In genomic region chr17:58006924-58007780, GRCh38 we compare ENCODE assay signal across 1 cellular context.
TF ChIP-seq lines count a peak whose summit lies in the region.

Gene SRSF1, minus strand, starts transcription at chr17:58007246. Its CDS starts 109 bp downstream, at chr17:58007137.

TF ChIP-seq in HepG2, 621 proteins besides CTCF, POLR2A, EP300 and RAD21 (continued from another document and continues in another):
- TF ChIP-seq, protein P1, sequence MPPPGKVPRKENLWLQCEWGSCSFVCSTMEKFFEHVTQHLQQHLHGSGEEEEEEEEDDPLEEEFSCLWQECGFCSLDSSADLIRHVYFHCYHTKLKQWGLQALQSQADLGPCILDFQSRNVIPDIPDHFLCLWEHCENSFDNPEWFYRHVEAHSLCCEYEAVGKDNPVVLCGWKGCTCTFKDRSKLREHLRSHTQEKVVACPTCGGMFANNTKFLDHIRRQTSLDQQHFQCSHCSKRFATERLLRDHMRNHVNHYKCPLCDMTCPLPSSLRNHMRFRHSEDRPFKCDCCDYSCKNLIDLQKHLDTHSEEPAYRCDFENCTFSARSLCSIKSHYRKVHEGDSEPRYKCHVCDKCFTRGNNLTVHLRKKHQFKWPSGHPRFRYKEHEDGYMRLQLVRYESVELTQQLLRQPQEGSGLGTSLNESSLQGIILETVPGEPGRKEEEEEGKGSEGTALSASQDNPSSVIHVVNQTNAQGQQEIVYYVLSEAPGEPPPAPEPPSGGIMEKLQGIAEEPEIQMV (CRISPR knock-in tag; IDR thresholded peaks at IDR 0.05; ENCODE audit: low read depth), result peak; percentile 91
- TF ChIP-seq, protein P2, sequence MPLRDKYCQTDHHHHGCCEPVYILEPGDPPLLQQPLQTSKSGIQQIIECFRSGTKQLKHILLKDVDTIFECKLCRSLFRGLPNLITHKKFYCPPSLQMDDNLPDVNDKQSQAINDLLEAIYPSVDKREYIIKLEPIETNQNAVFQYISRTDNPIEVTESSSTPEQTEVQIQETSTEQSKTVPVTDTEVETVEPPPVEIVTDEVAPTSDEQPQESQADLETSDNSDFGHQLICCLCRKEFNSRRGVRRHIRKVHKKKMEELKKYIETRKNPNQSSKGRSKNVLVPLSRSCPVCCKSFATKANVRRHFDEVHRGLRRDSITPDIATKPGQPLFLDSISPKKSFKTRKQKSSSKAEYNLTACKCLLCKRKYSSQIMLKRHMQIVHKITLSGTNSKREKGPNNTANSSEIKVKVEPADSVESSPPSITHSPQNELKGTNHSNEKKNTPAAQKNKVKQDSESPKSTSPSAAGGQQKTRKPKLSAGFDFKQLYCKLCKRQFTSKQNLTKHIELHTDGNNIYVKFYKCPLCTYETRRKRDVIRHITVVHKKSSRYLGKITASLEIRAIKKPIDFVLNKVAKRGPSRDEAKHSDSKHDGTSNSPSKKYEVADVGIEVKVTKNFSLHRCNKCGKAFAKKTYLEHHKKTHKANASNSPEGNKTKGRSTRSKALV (CRISPR knock-in tag; IDR thresholded peaks at IDR 0.05), result peak; percentile 75
- peak; percentile 98 for TF ChIP-seq REL (CRISPR knock-in tag; conservative IDR thresholded peaks at IDR 0.05)
- TF ChIP-seq USF2 (IDR thresholded peaks at IDR 0.05; ENCODE audit: low read depth, low read length), result no peak
- peak; percentile 56; the same call in 1 of the 2 replicates for TF ChIP-seq USF2 (CRISPR knock-in tag; IDR thresholded peaks at IDR 0.05; ENCODE audit: borderline replicate concordance)
- TF ChIP-seq, protein P3, sequence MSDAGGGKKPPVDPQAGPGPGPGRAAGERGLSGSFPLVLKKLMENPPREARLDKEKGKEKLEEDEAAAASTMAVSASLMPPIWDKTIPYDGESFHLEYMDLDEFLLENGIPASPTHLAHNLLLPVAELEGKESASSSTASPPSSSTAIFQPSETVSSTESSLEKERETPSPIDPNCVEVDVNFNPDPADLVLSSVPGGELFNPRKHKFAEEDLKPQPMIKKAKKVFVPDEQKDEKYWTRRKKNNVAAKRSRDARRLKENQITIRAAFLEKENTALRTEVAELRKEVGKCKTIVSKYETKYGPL (CRISPR knock-in tag; IDR thresholded peaks at IDR 0.05), result no peak; the same call in 1 of the 2 replicates
- TF ChIP-seq, protein P4, sequence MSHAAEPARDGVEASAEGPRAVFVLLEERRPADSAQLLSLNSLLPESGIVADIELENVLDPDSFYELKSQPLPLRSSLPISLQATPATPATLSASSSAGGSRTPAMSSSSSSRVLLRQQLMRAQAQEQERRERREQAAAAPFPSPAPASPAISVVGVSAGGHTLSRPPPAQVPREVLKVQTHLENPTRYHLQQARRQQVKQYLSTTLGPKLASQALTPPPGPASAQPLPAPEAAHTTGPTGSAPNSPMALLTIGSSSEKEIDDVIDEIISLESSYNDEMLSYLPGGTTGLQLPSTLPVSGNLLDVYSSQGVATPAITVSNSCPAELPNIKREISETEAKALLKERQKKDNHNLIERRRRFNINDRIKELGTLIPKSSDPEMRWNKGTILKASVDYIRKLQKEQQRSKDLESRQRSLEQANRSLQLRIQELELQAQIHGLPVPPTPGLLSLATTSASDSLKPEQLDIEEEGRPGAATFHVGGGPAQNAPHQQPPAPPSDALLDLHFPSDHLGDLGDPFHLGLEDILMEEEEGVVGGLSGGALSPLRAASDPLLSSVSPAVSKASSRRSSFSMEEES (CRISPR knock-in tag; IDR thresholded peaks at IDR 0.05), result peak; percentile 71
- TF ChIP-seq ZNF460 (CRISPR knock-in tag; IDR thresholded peaks at IDR 0.05; ENCODE audit: borderline replicate concordance), result peak; percentile 59; the same call in 1 of the 2 replicates
- peak; percentile 14; the same call in 1 of the 2 replicates for TF ChIP-seq RARA (CRISPR knock-in tag; IDR thresholded peaks at IDR 0.05)
- peak; percentile 52; the same call in 1 of the 2 replicates for TF ChIP-seq HHEX (CRISPR knock-in tag; IDR thresholded peaks at IDR 0.05)
- TF ChIP-seq ZNF629 (CRISPR knock-in tag; conservative IDR thresholded peaks at IDR 0.05), result peak; percentile 51
- TF ChIP-seq ZC3H4 (CRISPR knock-in tag; IDR thresholded peaks at IDR 0.05; ENCODE audit: borderline replicate concordance), result peak; percentile 44; the same call in 1 of the 2 replicates
- no peak for TF ChIP-seq KDM6A (CRISPR knock-in tag; IDR thresholded peaks at IDR 0.05; ENCODE audit: low read depth)
- peak; percentile 96 for TF ChIP-seq PATZ1 (CRISPR knock-in tag; IDR thresholded peaks at IDR 0.05)
- 0 out of 2 replicates have a peak, but pooled peaks have one; percentile 26 for TF ChIP-seq HNRNPUL1 (IDR thresholded peaks at IDR 0.05; ENCODE audit: low read depth, low read length)
- peak; percentile 84 for TF ChIP-seq SP4 (CRISPR knock-in tag; IDR thresholded peaks at IDR 0.05)
- peak; percentile 55; the same call in 1 of the 2 replicates for TF ChIP-seq ZNF331 (CRISPR knock-in tag; IDR thresholded peaks at IDR 0.05)
- TF ChIP-seq CBX2 (IDR thresholded peaks at IDR 0.05; ENCODE audit: low read depth, low read length), result no peak
- no peak; the same call in 1 of the 2 replicates for TF ChIP-seq CBX2 (CRISPR knock-in tag; IDR thresholded peaks at IDR 0.05; ENCODE audit: low read depth)
- peak; percentile 56; the same call in 1 of the 2 replicates for TF ChIP-seq ZBTB7B (CRISPR knock-in tag; IDR thresholded peaks at IDR 0.05)
- peak; percentile 59 for TF ChIP-seq PHF5A (CRISPR knock-in tag; IDR thresholded peaks at IDR 0.05; ENCODE audit: low read depth, unreplicated experiment)
- peak; percentile 91 for TF ChIP-seq GTF3A (CRISPR knock-in tag; conservative IDR thresholded peaks at IDR 0.05)
- peak; percentile 74 for TF ChIP-seq ZBTB37 (CRISPR knock-in tag; IDR thresholded peaks at IDR 0.05)
- peak; percentile 64; the same call in 1 of the 2 replicates for TF ChIP-seq MED1 (CRISPR knock-in tag; IDR thresholded peaks at IDR 0.05)
- peak; percentile 5; the same call in 1 of the 2 replicates for TF ChIP-seq ZNF446 (CRISPR knock-in tag; IDR thresholded peaks at IDR 0.05)
- 0 out of 2 replicates have a peak, but pooled peaks have one; percentile 16 for TF ChIP-seq ZNF3 (CRISPR knock-in tag; IDR thresholded peaks at IDR 0.05)
- TF ChIP-seq ZNF407 (CRISPR knock-in tag; IDR thresholded peaks at IDR 0.05; ENCODE audit: not compliant biosample characterization), result peak; percentile 91
- peak; percentile 85 for TF ChIP-seq MEF2D (CRISPR knock-in tag; IDR thresholded peaks at IDR 0.05)
- TF ChIP-seq, protein P5, sequence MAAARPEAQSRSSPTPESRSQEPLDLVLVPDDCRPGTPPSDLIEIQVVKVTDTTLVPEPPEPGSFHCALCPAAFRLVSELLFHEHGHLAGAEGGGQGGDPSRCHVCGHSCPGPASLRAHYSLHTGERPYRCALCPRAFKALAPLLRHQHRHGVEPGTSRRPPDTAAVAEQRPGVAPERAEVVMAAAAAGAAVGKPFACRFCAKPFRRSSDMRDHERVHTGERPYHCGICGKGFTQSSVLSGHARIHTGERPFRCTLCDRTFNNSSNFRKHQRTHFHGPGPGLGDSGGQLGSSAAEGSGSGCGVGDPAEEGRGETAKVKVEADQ (CRISPR knock-in tag; IDR thresholded peaks at IDR 0.05; ENCODE audit: borderline replicate concordance), result peak; percentile 75; the same call in 1 of the 2 replicates
- peak; percentile 74 for TF ChIP-seq RFX3 (CRISPR knock-in tag; IDR thresholded peaks at IDR 0.05)
- peak; percentile 95 for TF ChIP-seq ZNF772 (CRISPR knock-in tag; IDR thresholded peaks at IDR 0.05)
- peak; percentile 91 for TF ChIP-seq ZNF33B (CRISPR knock-in tag; IDR thresholded peaks at IDR 0.05)
- TF ChIP-seq, protein P6, sequence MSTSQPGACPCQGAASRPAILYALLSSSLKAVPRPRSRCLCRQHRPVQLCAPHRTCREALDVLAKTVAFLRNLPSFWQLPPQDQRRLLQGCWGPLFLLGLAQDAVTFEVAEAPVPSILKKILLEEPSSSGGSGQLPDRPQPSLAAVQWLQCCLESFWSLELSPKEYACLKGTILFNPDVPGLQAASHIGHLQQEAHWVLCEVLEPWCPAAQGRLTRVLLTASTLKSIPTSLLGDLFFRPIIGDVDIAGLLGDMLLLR (CRISPR knock-in tag; IDR thresholded peaks at IDR 0.05), result peak; percentile 93
- TF ChIP-seq TARDBP (CRISPR knock-in tag; IDR thresholded peaks at IDR 0.05), result peak; percentile 96
- TF ChIP-seq NR2F1 (CRISPR knock-in tag; IDR thresholded peaks at IDR 0.05), result no peak; a peak in 1 of 4 replicates
- no peak for TF ChIP-seq MAFF (IDR thresholded peaks at IDR 0.05; ENCODE audit: low read depth, low read length)
- peak; percentile 88; the same call in 1 of the 2 replicates for TF ChIP-seq ZNF598 (CRISPR knock-in tag; IDR thresholded peaks at IDR 0.05; ENCODE audit: borderline replicate concordance)
- TF ChIP-seq ZNF746 (CRISPR knock-in tag; IDR thresholded peaks at IDR 0.05), result peak; percentile 73
- peak; percentile 76 for TF ChIP-seq ZFP1 (CRISPR knock-in tag; IDR thresholded peaks at IDR 0.05)
